Comparison of ENCODE assay signal across 1 cellular context in genomic region chr2:231984992-231985391, GRCh38.
TF ChIP-seq lines count a peak whose summit lies in the region.

No MANE protein-coding gene starts in this region.

TF ChIP-seq in K562, 482 proteins besides CTCF, POLR2A, EP300 and RAD21:
- no peak for TF ChIP-seq HNRNPK (IDR thresholded peaks at IDR 0.05; ENCODE audit: low read depth, low read length, poor library complexity, severe bottlenecking)
- no peak for TF ChIP-seq KAT8 (IDR thresholded peaks at IDR 0.05; ENCODE audit: low read depth)
